ENCODE assay signal across 1 cellular context in genomic region chr2:27085670-27086089, GRCh38.
TF ChIP-seq lines count a peak whose summit lies in the region.

No MANE protein-coding gene starts in this region.

TF ChIP-seq in HepG2, 621 proteins besides CTCF, POLR2A, EP300 and RAD21 (continues in another document):
- TF ChIP-seq TEAD3 (CRISPR knock-in tag; optimal IDR thresholded peaks at IDR 0.05; ENCODE audit: borderline replicate concordance): peak; percentile 74
- TF ChIP-seq ZMYM4 (CRISPR knock-in tag; IDR thresholded peaks at IDR 0.05): no peak
- TF ChIP-seq ZNF121 (CRISPR knock-in tag; IDR thresholded peaks at IDR 0.05): peak; percentile 56; the same call in 1 of the 2 replicates
- TF ChIP-seq NCOA1 (CRISPR knock-in tag; IDR thresholded peaks at IDR 0.05): peak; percentile 60; the same call in 1 of the 2 replicates
- TF ChIP-seq SAP130 (CRISPR knock-in tag; IDR thresholded peaks at IDR 0.05; ENCODE audit: low read depth): peak; percentile 50
- no peak for TF ChIP-seq TFDP2 (CRISPR knock-in tag; IDR thresholded peaks at IDR 0.05)
- TF ChIP-seq ZNF724P (CRISPR knock-in tag; IDR thresholded peaks at IDR 0.05; ENCODE audit: borderline replicate concordance): peak; percentile 5; the same call in 1 of the 2 replicates
- TF ChIP-seq ZMYM3 (CRISPR knock-in tag; IDR thresholded peaks at IDR 0.05): peak; percentile 34; the same call in 1 of the 2 replicates
- 0 out of 2 replicates have a peak, but pooled peaks have one; percentile 19 for TF ChIP-seq MXD1 (CRISPR knock-in tag; IDR thresholded peaks at IDR 0.05)
- TF ChIP-seq ATF2 (CRISPR knock-in tag; IDR thresholded peaks at IDR 0.05): no peak
- TF ChIP-seq ZNF20 (CRISPR knock-in tag; IDR thresholded peaks at IDR 0.05): no peak
- no peak for TF ChIP-seq SNAPC2 (CRISPR knock-in tag; IDR thresholded peaks at IDR 0.05)
- no peak for TF ChIP-seq SRSF9 (IDR thresholded peaks at IDR 0.05; ENCODE audit: borderline replicate concordance, insufficient read depth, low read depth, low read length, poor library complexity, severe bottlenecking)
- no peak for TF ChIP-seq FOXA1 (IDR thresholded peaks at IDR 0.05)
- TF ChIP-seq FOXA1 (CRISPR knock-in tag; IDR thresholded peaks at IDR 0.05): no peak
- TF ChIP-seq ZNF607 (CRISPR knock-in tag; IDR thresholded peaks at IDR 0.05; ENCODE audit: borderline replicate concordance): no peak; the same call in 1 of the 2 replicates
- no peak for TF ChIP-seq POLR2AphosphoS5 (IDR thresholded peaks at IDR 0.05; ENCODE audit: low read depth, low read length)
- no peak for TF ChIP-seq NCOA5 (CRISPR knock-in tag; IDR thresholded peaks at IDR 0.05)
- no peak for TF ChIP-seq ATF1 (CRISPR knock-in tag; IDR thresholded peaks at IDR 0.05)
- no peak for TF ChIP-seq ZNF543 (CRISPR knock-in tag; IDR thresholded peaks at IDR 0.05)
- no peak for TF ChIP-seq ZNF296 (CRISPR knock-in tag; conservative IDR thresholded peaks at IDR 0.05)
- TF ChIP-seq RBM39 (IDR thresholded peaks at IDR 0.05; ENCODE audit: low read depth, low read length, poor library complexity, severe bottlenecking): peak; percentile 27
- no peak for TF ChIP-seq ZNF431 (CRISPR knock-in tag; IDR thresholded peaks at IDR 0.05; ENCODE audit: borderline replicate concordance, low read depth)
- TF ChIP-seq JUND (CRISPR knock-in tag; IDR thresholded peaks at IDR 0.05): no peak
- TF ChIP-seq ZFP36L1 (CRISPR knock-in tag; IDR thresholded peaks at IDR 0.05): no peak
- TF ChIP-seq AKNA (CRISPR knock-in tag; IDR thresholded peaks at IDR 0.05; ENCODE audit: borderline replicate concordance): no peak
- TF ChIP-seq ZNF7 (CRISPR knock-in tag; IDR thresholded peaks at IDR 0.05): no peak
- TF ChIP-seq SATB2 (CRISPR knock-in tag; IDR thresholded peaks at IDR 0.05): no peak
- no peak for TF ChIP-seq SALL2 (CRISPR knock-in tag; IDR thresholded peaks at IDR 0.05)
- no peak for TF ChIP-seq ZNF784 (CRISPR knock-in tag; IDR thresholded peaks at IDR 0.05; ENCODE audit: borderline replicate concordance)
- TF ChIP-seq ZNF777 (CRISPR knock-in tag; IDR thresholded peaks at IDR 0.05): no peak
- TF ChIP-seq ELF4 (CRISPR knock-in tag; IDR thresholded peaks at IDR 0.05; ENCODE audit: borderline replicate concordance): no peak
- no peak for TF ChIP-seq SNAI1 (CRISPR knock-in tag; IDR thresholded peaks at IDR 0.05; ENCODE audit: borderline replicate concordance)
- no peak for TF ChIP-seq JARID2 (CRISPR knock-in tag; IDR thresholded peaks at IDR 0.05; ENCODE audit: insufficient replicate concordance)
- TF ChIP-seq MAZ (IDR thresholded peaks at IDR 0.05; ENCODE audit: borderline replicate concordance, low read depth, low read length): no peak
- peak; percentile 30; the same call in 1 of the 2 replicates for TF ChIP-seq MAZ (CRISPR knock-in tag; IDR thresholded peaks at IDR 0.05; ENCODE audit: low read depth)
- no peak for TF ChIP-seq ELF3 (CRISPR knock-in tag; IDR thresholded peaks at IDR 0.05)
- no peak for TF ChIP-seq HOMEZ (CRISPR knock-in tag; IDR thresholded peaks at IDR 0.05; ENCODE audit: low read depth)
- TF ChIP-seq ZNF629 (CRISPR knock-in tag; conservative IDR thresholded peaks at IDR 0.05): 0 out of 2 replicates have a peak, but pooled peaks have one; percentile 10
- TF ChIP-seq NR1H2 (CRISPR knock-in tag; IDR thresholded peaks at IDR 0.05; ENCODE audit: borderline replicate concordance, low read depth): no peak
- no peak for TF ChIP-seq HNRNPL (IDR thresholded peaks at IDR 0.05; ENCODE audit: low read depth, low read length)
- peak; percentile 65; the same call in 1 of the 2 replicates for TF ChIP-seq ZNF770 (CRISPR knock-in tag; IDR thresholded peaks at IDR 0.05)
- TF ChIP-seq ZSCAN9 (CRISPR knock-in tag; IDR thresholded peaks at IDR 0.05; ENCODE audit: borderline replicate concordance): no peak; the same call in 1 of the 2 replicates
- TF ChIP-seq TP53 (CRISPR knock-in tag; conservative IDR thresholded peaks at IDR 0.05): no peak
- no peak for TF ChIP-seq ZNF512 (CRISPR knock-in tag; IDR thresholded peaks at IDR 0.05)
- TF ChIP-seq FOSL2 (CRISPR knock-in tag; IDR thresholded peaks at IDR 0.05): no peak; the same call in 1 of the 2 replicates
- TF ChIP-seq ZEB1 (IDR thresholded peaks at IDR 0.05; ENCODE audit: insufficient replicate concordance, low read depth): no peak
- TF ChIP-seq ERF (CRISPR knock-in tag; IDR thresholded peaks at IDR 0.05): no peak
- no peak for TF ChIP-seq CEBPZ (IDR thresholded peaks at IDR 0.05; ENCODE audit: low read length)
- 0 out of 2 replicates have a peak, but pooled peaks have one; percentile 33 for TF ChIP-seq BORCS8-MEF2B (CRISPR knock-in tag; IDR thresholded peaks at IDR 0.05)
- TF ChIP-seq NFKB2 (CRISPR knock-in tag; IDR thresholded peaks at IDR 0.05; ENCODE audit: borderline replicate concordance): no peak; the same call in 1 of the 2 replicates
- no peak for TF ChIP-seq ZFP90 (CRISPR knock-in tag; IDR thresholded peaks at IDR 0.05; ENCODE audit: borderline replicate concordance)
